10 cellular contexts compared by ENCODE assay signal in the genomic region with DNA sequence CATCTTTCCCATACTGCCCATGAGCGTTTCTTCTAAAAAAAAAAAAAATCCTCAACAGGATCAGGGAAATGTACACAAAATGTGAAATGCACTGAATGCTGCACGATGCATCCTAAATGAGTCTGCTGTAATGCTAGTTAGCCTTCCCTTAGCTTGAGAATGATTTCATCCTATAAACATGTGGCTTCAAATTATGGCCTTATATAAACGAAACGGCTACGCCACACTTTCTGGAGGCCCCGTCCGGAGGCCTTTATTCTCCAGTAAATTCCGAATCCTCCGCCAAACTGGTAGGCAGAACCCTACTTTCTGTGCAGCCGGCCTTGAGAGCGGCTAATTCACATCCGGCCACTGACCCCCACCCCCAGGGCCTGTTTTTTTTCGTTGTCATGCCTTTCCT. TPM values are rescaled to one million over a fixed set of nuclear protein-coding genes. Genes with fewer than 3 reads are reported as not detected.
DNase-seq lines count a peak whose midpoint lies in the region; ATAC-seq and TF ChIP-seq lines count a peak whose summit lies in the region.
"Had no signal": no experiment of that assay in that cellular context is flagged by ENCODE, and none has a peak within 500 bp of the region (broad histone marks: within the 10 kb centered on the region; RNA-seq: fewer than 3 reads in every experiment).

No MANE protein-coding gene starts in this region.

- H3K4me3 ChIP-seq in A673 (ENCODE audit: low read depth, low read length, poor library complexity, severe bottlenecking) (no peak overlapping the region), OCI-LY3 (ENCODE audit: low read length) (no peak overlapping the region), dorsolateral prefrontal cortex (peak overlapping the region in 2 of 59 donors; percentile 2 to 8), prostate gland (no peak overlapping the region)

- H3K4me2 ChIP-seq in OCI-LY3 (ENCODE audit: low read length), result peak overlapping the region; percentile 70

- no peaks in the 10 kb centered on the region for H3K4me1 ChIP-seq in A673 (ENCODE audit: insufficient read depth, low read length, poor library complexity, severe bottlenecking)
- H3K4me1 ChIP-seq in OCI-LY3 (ENCODE audit: low read length), result peaks cover 41% of the 10 kb centered on the region
- no peaks in the 10 kb centered on the region for H3K4me1 ChIP-seq in prostate gland (replicated peaks)

- H3K9ac ChIP-seq in OCI-LY3 (ENCODE audit: low read length), result 0 out of 2 replicates have a peak overlapping the region, but pooled peaks have one; percentile 32

- TF ChIP-seq CTCF in A673 (conservative IDR thresholded peaks at IDR 0.05; ENCODE audit: low read depth, low read length), result no peak
- no peak for TF ChIP-seq CTCF in OCI-LY3 (IDR thresholded peaks at IDR 0.05; ENCODE audit: low read depth, low read length)
- TF ChIP-seq CTCF in dorsolateral prefrontal cortex (IDR thresholded peaks at IDR 0.05 in 54 of 56, conservative IDR thresholded peaks at IDR 0.05 in 2 of 56; ENCODE audit: low read depth in 1 of 56, partially characterized antibody in 56 of 56), result no peak
- no peak for TF ChIP-seq CTCF in prostate gland (IDR thresholded peaks at IDR 0.05)

- CTCF ChIA-PET in A673 (lab: Charles Lee), result interaction anchor here (0.6 kb wide), 1 partner anchor 13 kb away, joined by 3 read pairs; no protein-coding TSS in a partner anchor

- intact Hi-C loops in A673 (cut with micrococcal nuclease; ENCODE audit: unreplicated experiment) (no loop called here), dorsolateral prefrontal cortex (cut with DNase I) (loop anchor here (5.0 kb wide), 1 partner anchor 38 kb away; no protein-coding TSS in a partner anchor), prostate gland (cut with DNase I) (no loop called here)

- no peak for DNase-seq in A673 (ENCODE audit: low spot score)
- no peak for DNase-seq in dorsolateral prefrontal cortex
- DNase-seq in natural killer cell treated with Interleukin-12 subunit alpha and Interleukin-12 subunit beta and Interleukin-15 and Interleukin-18, amount 100 ng/mL, for 72 hours (ENCODE audit: low spot score), result no peak
- DNase-seq in NCI-H187 treated with DMSO at 0.1 percent for 48 hours (lab: John Stamatoyannopoulos, UW), result no peak
- no peak for DNase-seq in central memory CD4-positive, alpha-beta T cell
- DNase-seq in prostate gland (ENCODE audit: low spot score), result no peak
- DNase-seq: activated CD4-positive, alpha-beta T cell treated with anti-CD3 and anti-CD28 coated beads for 36 hours had no signal

- peak overlapping the region; percentile 76 to 84 for H3K27ac Mint-ChIP-seq in natural killer cell treated with Interleukin-12 subunit alpha and Interleukin-12 subunit beta and Interleukin-15 and Interleukin-18, amount 100 ng/mL, for 72 hours

- H3K4me1 Mint-ChIP-seq in natural killer cell treated with Interleukin-12 subunit alpha and Interleukin-12 subunit beta and Interleukin-15 and Interleukin-18, amount 100 ng/mL, for 72 hours (ENCODE audit: low read depth in 2 of 2), result peaks cover 33 to 50% of the 10 kb centered on the region in 2 donors

- H3K27me3 ChIP-seq in A673 (replicated peaks; ENCODE audit: insufficient read depth, low read depth, low read length, poor library complexity) (no peaks in the 10 kb centered on the region), OCI-LY3 (ENCODE audit: low read depth, low read length) (no peaks in the 10 kb centered on the region), dorsolateral prefrontal cortex (no peaks in the 10 kb centered on the region), prostate gland (replicated peaks; ENCODE audit: insufficient read depth) (no peaks in the 10 kb centered on the region)

- no peak for TF ChIP-seq POLR2A in prostate gland (IDR thresholded peaks at IDR 0.05)

- no peak overlapping the region for H3K4me3 Mint-ChIP-seq in natural killer cell treated with Interleukin-12 subunit alpha and Interleukin-12 subunit beta and Interleukin-15 and Interleukin-18, amount 100 ng/mL, for 72 hours
- H3K4me3 Mint-ChIP-seq: activated CD4-positive, alpha-beta T cell treated with anti-CD3 and anti-CD28 coated beads for 36 hours had no signal

- H3K36me3 ChIP-seq in A673 (ENCODE audit: insufficient read depth, low read length, poor library complexity, severe bottlenecking), result peaks cover 3% of the 10 kb centered on the region
- H3K36me3 ChIP-seq in OCI-LY3 (replicated peaks; ENCODE audit: low read depth, low read length), result peaks cover 44% of the 10 kb centered on the region
- H3K36me3 ChIP-seq in prostate gland, result no peaks in the 10 kb centered on the region

- POLR2A ChIA-PET in A673 (lab: Charles Lee; ENCODE audit: low non-redundant PET), result no interaction called here

- no peak for ATAC-seq in natural killer cell treated with Interleukin-12 subunit alpha and Interleukin-12 subunit beta and Interleukin-15 and Interleukin-18, amount 100 ng/mL, for 72 hours
- ATAC-seq in HG02571 (IDR thresholded peaks at IDR 0.05; ENCODE audit: unreplicated experiment), result no peak
- ATAC-seq: activated CD4-positive, alpha-beta T cell treated with anti-CD3 and anti-CD28 coated beads for 36 hours had no signal

- H3K9me3 ChIP-seq in A673 (ENCODE audit: low read depth, low read length, poor library complexity, severe bottlenecking), result no peaks in the 10 kb centered on the region
- 0 out of 2 replicates have a peak, but pooled peaks cover 2% of the 10 kb centered on the region for H3K9me3 ChIP-seq in OCI-LY3 (ENCODE audit: insufficient read depth, low read length)
- no peaks in the 10 kb centered on the region for H3K9me3 ChIP-seq in prostate gland

- H3K9me3 Mint-ChIP-seq in natural killer cell treated with Interleukin-12 subunit alpha and Interleukin-12 subunit beta and Interleukin-15 and Interleukin-18, amount 100 ng/mL, for 72 hours, result no peaks in the 10 kb centered on the region

- H3K36me3 Mint-ChIP-seq in natural killer cell treated with Interleukin-12 subunit alpha and Interleukin-12 subunit beta and Interleukin-15 and Interleukin-18, amount 100 ng/mL, for 72 hours, result no peaks in the 10 kb centered on the region

- BruUV-seq in A673 (replicated peaks; lab: Mats Ljungman, UMichigan), result no TSS peak

- H2AFZ ChIP-seq in OCI-LY3 (ENCODE audit: low read depth, low read length), result no peak overlapping the region

- peak overlapping the region; percentile 30 for H3K27ac ChIP-seq in A673 (ENCODE audit: low read depth, low read length, poor library complexity, severe bottlenecking)
- peak overlapping the region; percentile 73 for H3K27ac ChIP-seq in OCI-LY3 (ENCODE audit: low read length)
- peak overlapping the region; percentile 16 to 90 (median 71) for H3K27ac ChIP-seq in dorsolateral prefrontal cortex
- H3K27ac ChIP-seq in prostate gland, result peak overlapping the region in 1 of 2 donors; percentile 9
- H3K27ac ChIP-seq: C4-2B had no signal

- H4K20me1 ChIP-seq in OCI-LY3 (ENCODE audit: insufficient read depth, low read length), result peaks cover 46% of the 10 kb centered on the region

- no peaks in the 10 kb centered on the region for H3K27me3 Mint-ChIP-seq in natural killer cell treated with Interleukin-12 subunit alpha and Interleukin-12 subunit beta and Interleukin-15 and Interleukin-18, amount 100 ng/mL, for 72 hours
- H3K27me3 Mint-ChIP-seq: activated CD4-positive, alpha-beta T cell treated with anti-CD3 and anti-CD28 coated beads for 36 hours had no signal

- H3K79me2 ChIP-seq in OCI-LY3 (ENCODE audit: low read length), result peaks cover 100% of the 10 kb centered on the region

- WGBS in prostate gland, result 70% methylated on average over 13 of the region's 13 CpGs

RNA-seq across cellular contexts. Expression of gene MYO9B, which starts 13.7 kb away (rescaled TPM):
- total RNA-seq in A673 (2021) (85.2 and 85.4 TPM in 2 replicates), dorsolateral prefrontal cortex (100 to 1,000 TPM in 63 of 120 experiments, 10 to 100 TPM in 57; 49.9 to 250 (median 101) TPM), prostate gland (100 to 1,000 TPM in 1 of 2 donors, 10 to 100 TPM in 1; 50.9 to 208 TPM)
- 100 to 1,000 TPM; 251 to 283 TPM for total RNA-seq in natural killer cell treated with Interleukin-12 subunit alpha and Interleukin-12 subunit beta and Interleukin-15 and Interleukin-18, amount 100 ng/mL, for 72 hours

RNA-seq across cellular contexts. Expression of gene HAUS8, which starts 14.0 kb away (rescaled TPM):
- total RNA-seq in A673 (2021) (66.4 and 68.1 TPM in 2 replicates), dorsolateral prefrontal cortex (1 to 10 TPM; 1.9 to 8.7 (median 4.2) TPM), prostate gland (10 to 100 TPM in 1 of 2 donors, 1 to 10 TPM in 1; 6.5 to 15.3 TPM)
- total RNA-seq in natural killer cell treated with Interleukin-12 subunit alpha and Interleukin-12 subunit beta and Interleukin-15 and Interleukin-18, amount 100 ng/mL, for 72 hours, result 10 to 100 TPM; 25.6 to 46.1 TPM

Comparison
In these comparisons a context has a peak if more than half of its experiments do, and no peak if none do; other contexts are left out.
1. intact Hi-C loops: an anchor here in dorsolateral prefrontal cortex (5.0 kb wide); none called in A673 and prostate gland.